11 cellular contexts compared by ENCODE assay signal in genomic region chr22:36236338-36237319, GRCh38. TPM values are rescaled to one million over a fixed set of nuclear protein-coding genes. Genes with fewer than 3 reads are reported as not detected.
DNase-seq lines count a peak whose midpoint lies in the region; TF ChIP-seq lines count a peak whose summit lies in the region.
"Had no signal": no experiment of that assay in that cellular context is flagged by ENCODE, and none has a peak within 500 bp of the region (broad histone marks: within the 10 kb centered on the region; RNA-seq: fewer than 3 reads in every experiment).

No MANE protein-coding gene starts in this region.

- H3K27ac ChIP-seq in mammary epithelial cell (ENCODE audit: insufficient read depth, low read depth, low read length), result no peak overlapping the region

- BruUV-seq in MCF 10A (replicated peaks; lab: Mats Ljungman, UMichigan) (no TSS peak), mammary epithelial cell (replicated peaks; lab: Mats Ljungman, UMichigan) (no TSS peak)

- dilution Hi-C loops in mammary epithelial cell (cut with HindIII; ENCODE audit: low sequenced_read_pairs), result no loop called here

- H3K4me3 ChIP-seq in mammary epithelial cell (replicated peaks in 1 of 3; ENCODE audit: insufficient read depth in 1 of 3, low read depth in 2 of 3, low read length in 3 of 3), result no peak overlapping the region
- H3K4me3 ChIP-seq in mucosa of stomach (ENCODE audit: low read length), result no peak overlapping the region

- H3K9ac ChIP-seq in mammary epithelial cell (ENCODE audit: insufficient read depth, low read length), result no peak overlapping the region
- peak overlapping the region; percentile 17 for H3K9ac ChIP-seq in mucosa of stomach (ENCODE audit: low read length)

- TF ChIP-seq CTCF in MCF 10A (IDR thresholded peaks at IDR 0.05; ENCODE audit: unreplicated experiment), result no peak
- no peak for TF ChIP-seq CTCF in mammary epithelial cell (conservative IDR thresholded peaks at IDR 0.05 in 1 of 2, IDR thresholded peaks at IDR 0.05 in 1 of 2; ENCODE audit: extremely low read depth in 1 of 2, insufficient read depth in 1 of 2, low read depth in 1 of 2, low read length in 2 of 2)
- TF ChIP-seq CTCF in brain (conservative IDR thresholded peaks at IDR 0.05), result no peak

- no peak overlapping the region for H3K4me2 ChIP-seq in mammary epithelial cell (ENCODE audit: insufficient read depth, low read depth, low read length)

- H3K36me3 ChIP-seq in mammary epithelial cell (ENCODE audit: insufficient read depth, low read length), result no peaks in the 10 kb centered on the region
- no peaks in the 10 kb centered on the region for H3K36me3 ChIP-seq in mucosa of stomach (ENCODE audit: control insufficient read depth, insufficient read depth, low read length)

- in situ Hi-C loops in mammary epithelial cell (cut with MboI; ENCODE audit: low sequenced_read_pairs in 2 of 2), result no loop called here

- DNase-seq in MCF 10A (ENCODE audit: unreplicated experiment) (no peak), mammary epithelial cell (no peak), ureter (ENCODE audit: low spot score) (peak; percentile 39), NOMO-1 treated with dmso at 0.1 percent for 144 hours (lab: John Stamatoyannopoulos, UW; ENCODE audit: unreplicated experiment) (no peak), nucleus accumbens (lab: John Stamatoyannopoulos, UW) (no peak), COLO668 (lab: John Stamatoyannopoulos, UW; ENCODE audit: unreplicated experiment) (no peak)
- DNase-seq: amniotic stem cell, NCI-H2081 treated with DMSO at 0.1 percent for 48 hours, pancreas had no signal

- H3K4me1 Mint-ChIP-seq in MCF 10A (ENCODE audit: insufficient read depth, unreplicated experiment), result peaks cover 28% of the 10 kb centered on the region
- peaks cover 60% of the 10 kb centered on the region for H3K4me1 Mint-ChIP-seq in brain

- POLR2A ChIA-PET in MCF 10A (lab: Yijun Ruan, JAX), result interaction anchor here (0.6 kb wide), 2 partner anchors 95 to 1992 kb away, joined by 3 read pairs; no protein-coding TSS in a partner anchor

- CTCF ChIA-PET in MCF 10A (lab: Yijun Ruan, JAX), result interaction anchor here (0.9 to 4.4 kb wide), 4 partner anchors 9 to 92 kb away, joined by 3 to 25 read pairs (median 4); no protein-coding TSS in a partner anchor
- CTCF ChIA-PET in mammary epithelial cell (lab: Charles Lee; ENCODE audit: low non-redundant PET), result no interaction called here

- H3K9me3 Mint-ChIP-seq in MCF 10A (ENCODE audit: unreplicated experiment) (peaks cover 16% of the 10 kb centered on the region), brain (peaks cover 0 to 10% (median 4%) of the 10 kb centered on the region in 5 experiments)

- no peaks in the 10 kb centered on the region for H3K27me3 Mint-ChIP-seq in MCF 10A (ENCODE audit: insufficient read depth, unreplicated experiment)
- no peaks in the 10 kb centered on the region for H3K27me3 Mint-ChIP-seq in brain

- H3K4me3 Mint-ChIP-seq in MCF 10A (ENCODE audit: unreplicated experiment) (peak overlapping the region; percentile 97), brain (peak overlapping the region in 4 of 5 experiments; percentile 0 to 96 (median 74))

- WGBS in mammary epithelial cell (ENCODE audit: low coverage, missing lambda C conversion rate), result 83% methylated on average over 10 of the region's 14 CpGs

- H3K9me3 ChIP-seq in mammary epithelial cell (replicated peaks; ENCODE audit: insufficient read depth, low read length) (no peaks in the 10 kb centered on the region), mucosa of stomach (ENCODE audit: control insufficient read depth, low read length) (no peaks in the 10 kb centered on the region)
- H3K9me3 ChIP-seq: pancreas had no signal

- H4K20me1 ChIP-seq in mammary epithelial cell (ENCODE audit: insufficient read depth, low read length), result no peaks in the 10 kb centered on the region

- H3K27me3 ChIP-seq in mammary epithelial cell (ENCODE audit: insufficient read depth, low read length) (no peaks in the 10 kb centered on the region), mucosa of stomach (ENCODE audit: control insufficient read depth, insufficient read depth, low read length) (no peaks in the 10 kb centered on the region)
- H3K27me3 ChIP-seq: pancreas had no signal

- peaks cover 25% of the 10 kb centered on the region for H3K79me2 ChIP-seq in mammary epithelial cell (ENCODE audit: insufficient read depth, low read length)

- intact Hi-C loops in MCF 10A (cut with micrococcal nuclease) (loop anchor here (5.0 kb wide), 1 partner anchor 39 kb away; no protein-coding TSS in a partner anchor), mammary epithelial cell (cut with micrococcal nuclease) (loop anchor here (5.0 kb wide), 2 partner anchors 41 to 246 kb away; partner anchors contain the start of gene TXN2)

- H3K4me1 ChIP-seq in mammary epithelial cell (ENCODE audit: insufficient read depth, low read length), result peaks cover 18% of the 10 kb centered on the region
- peaks cover 40% of the 10 kb centered on the region for H3K4me1 ChIP-seq in mucosa of stomach (ENCODE audit: control insufficient read depth, insufficient read depth, low read length)

- H3K27ac Mint-ChIP-seq in MCF 10A (ENCODE audit: low read depth, unreplicated experiment) (no peak overlapping the region), brain (peak overlapping the region in 2 of 5 experiments; percentile 14 to 99)

- no peak overlapping the region for H2AFZ ChIP-seq in mammary epithelial cell (ENCODE audit: low read depth, low read length)

- H3K36me3 Mint-ChIP-seq in MCF 10A (ENCODE audit: insufficient read depth, unreplicated experiment) (peaks cover 41% of the 10 kb centered on the region), brain (peaks cover 25% of the 10 kb centered on the region)

RNA-seq across cellular contexts. Expression of gene APOL2, which starts 2.7 kb away (rescaled TPM):
- 16.0 and 38.7 TPM in 2 replicates for total RNA-seq in MCF 10A (2022)
- total RNA-seq in mammary epithelial cell, result 10 to 100 TPM; 16.8 to 24.3 TPM
- polyA plus RNA-seq in mammary epithelial cell, result 9.5 TPM
- polyA minus RNA-seq in mammary epithelial cell, result 36.0 TPM
- polyA plus RNA-seq in brain (ENCODE audit: insufficient read depth, low read depth, low replicate concordance), result 16.9 TPM
- 52.7 TPM for total RNA-seq in ureter

RNA-seq across cellular contexts. Expression of gene APOL1, which starts 16.3 kb away (rescaled TPM):
- total RNA-seq in MCF 10A (2022) (0.14 and 0.69 TPM in 2 replicates), mammary epithelial cell (1 to 10 TPM in 1 of 2 donors, under 1 TPM in 1; 0.26 to 1.2 TPM), ureter (115 TPM)
- polyA plus RNA-seq in mammary epithelial cell (0.34 TPM), brain (ENCODE audit: insufficient read depth, low read depth, low replicate concordance) (5.0 TPM)
- not detected for polyA minus RNA-seq in mammary epithelial cell

RNA-seq across cellular contexts. Expression of gene APOL4, which starts 35.0 kb away (rescaled TPM):
- total RNA-seq in MCF 10A (2022) (not detected in 2 replicates), mammary epithelial cell (under 1 TPM in 1 of 2 donors, not detected in 1; 0.26 TPM), ureter (34.4 TPM)
- polyA plus RNA-seq in mammary epithelial cell (not detected), brain (ENCODE audit: insufficient read depth, low read depth, low replicate concordance) (6.1 TPM)
- not detected for polyA minus RNA-seq in mammary epithelial cell

Comparison
In these comparisons a context has a peak if more than half of its experiments do, and no peak if none do; other contexts are left out.
1. RNA of gene APOL1, which starts 16.3 kb away (total RNA-seq): 115 TPM in ureter (single experiment); 0.26 to 1.2 TPM in mammary epithelial cell and 0.14 to 0.69 TPM in MCF 10A; every median in the first group is over 10 times any median in the second.
2. RNA of gene APOL4, which starts 35.0 kb away (total RNA-seq): 34.4 TPM in ureter (single experiment); 0.26 TPM in mammary epithelial cell and not detected in MCF 10A; every median in the first group is over 10 times any median in the second.